In the genomic region with DNA sequence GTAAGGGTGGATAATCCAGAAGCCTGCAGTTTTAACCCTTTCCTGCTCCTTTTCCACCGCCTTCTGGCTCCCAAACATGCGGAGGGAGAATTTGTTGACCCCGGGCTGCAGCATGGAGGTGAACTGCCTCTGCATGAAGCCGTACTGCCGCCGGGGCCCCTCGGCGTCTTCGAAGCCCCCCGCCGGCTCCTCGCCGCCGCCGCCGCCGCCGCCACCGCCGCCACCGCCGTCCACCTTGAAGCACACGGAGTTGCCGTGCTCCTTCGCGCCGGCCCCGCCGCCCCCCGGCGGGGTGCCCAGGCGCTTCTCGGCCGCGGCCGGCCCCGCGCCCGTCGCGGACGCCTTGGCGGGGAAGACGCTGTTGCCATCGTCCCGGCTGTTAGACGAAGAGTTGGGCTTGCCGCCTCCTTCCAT, we compare ENCODE assay signal across 1 cellular context.
TF ChIP-seq lines count a peak whose summit lies in the region.

No MANE protein-coding gene starts in this region.

TF ChIP-seq in HepG2, 621 proteins besides CTCF, POLR2A, EP300 and RAD21 (continued from another document):
- no peak for TF ChIP-seq ZNF30 (CRISPR knock-in tag; IDR thresholded peaks at IDR 0.05)
- TF ChIP-seq, protein P1, sequence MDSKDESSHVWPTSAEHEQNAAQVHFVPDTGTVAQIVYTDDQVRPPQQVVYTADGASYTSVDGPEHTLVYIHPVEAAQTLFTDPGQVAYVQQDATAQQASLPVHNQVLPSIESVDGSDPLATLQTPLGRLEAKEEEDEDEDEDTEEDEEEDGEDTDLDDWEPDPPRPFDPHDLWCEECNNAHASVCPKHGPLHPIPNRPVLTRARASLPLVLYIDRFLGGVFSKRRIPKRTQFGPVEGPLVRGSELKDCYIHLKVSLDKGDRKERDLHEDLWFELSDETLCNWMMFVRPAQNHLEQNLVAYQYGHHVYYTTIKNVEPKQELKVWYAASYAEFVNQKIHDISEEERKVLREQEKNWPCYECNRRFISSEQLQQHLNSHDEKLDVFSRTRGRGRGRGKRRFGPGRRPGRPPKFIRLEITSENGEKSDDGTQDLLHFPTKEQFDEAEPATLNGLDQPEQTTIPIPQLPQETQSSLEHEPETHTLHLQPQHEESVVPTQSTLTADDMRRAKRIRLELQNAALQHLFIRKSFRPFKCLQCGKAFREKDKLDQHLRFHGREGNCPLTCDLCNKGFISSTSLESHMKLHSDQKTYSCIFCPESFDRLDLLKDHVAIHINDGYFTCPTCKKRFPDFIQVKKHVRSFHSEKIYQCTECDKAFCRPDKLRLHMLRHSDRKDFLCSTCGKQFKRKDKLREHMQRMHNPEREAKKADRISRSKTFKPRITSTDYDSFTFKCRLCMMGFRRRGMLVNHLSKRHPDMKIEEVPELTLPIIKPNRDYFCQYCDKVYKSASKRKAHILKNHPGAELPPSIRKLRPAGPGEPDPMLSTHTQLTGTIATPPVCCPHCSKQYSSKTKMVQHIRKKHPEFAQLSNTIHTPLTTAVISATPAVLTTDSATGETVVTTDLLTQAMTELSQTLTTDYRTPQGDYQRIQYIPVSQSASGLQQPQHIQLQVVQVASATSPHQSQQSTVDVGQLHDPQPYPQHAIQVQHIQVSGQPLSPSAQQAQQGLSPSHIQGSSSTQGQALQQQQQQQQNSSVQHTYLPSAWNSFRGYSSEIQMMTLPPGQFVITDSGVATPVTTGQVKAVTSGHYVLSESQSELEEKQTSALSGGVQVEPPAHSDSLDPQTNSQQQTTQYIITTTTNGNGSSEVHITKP (CRISPR knock-in tag; IDR thresholded peaks at IDR 0.05; ENCODE audit: low read depth) = no peak
- TF ChIP-seq FOXA3 (CRISPR knock-in tag; IDR thresholded peaks at IDR 0.05) = no peak
- TF ChIP-seq, protein P2, sequence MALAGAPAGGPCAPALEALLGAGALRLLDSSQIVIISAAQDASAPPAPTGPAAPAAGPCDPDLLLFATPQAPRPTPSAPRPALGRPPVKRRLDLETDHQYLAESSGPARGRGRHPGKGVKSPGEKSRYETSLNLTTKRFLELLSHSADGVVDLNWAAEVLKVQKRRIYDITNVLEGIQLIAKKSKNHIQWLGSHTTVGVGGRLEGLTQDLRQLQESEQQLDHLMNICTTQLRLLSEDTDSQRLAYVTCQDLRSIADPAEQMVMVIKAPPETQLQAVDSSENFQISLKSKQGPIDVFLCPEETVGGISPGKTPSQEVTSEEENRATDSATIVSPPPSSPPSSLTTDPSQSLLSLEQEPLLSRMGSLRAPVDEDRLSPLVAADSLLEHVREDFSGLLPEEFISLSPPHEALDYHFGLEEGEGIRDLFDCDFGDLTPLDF (CRISPR knock-in tag; IDR thresholded peaks at IDR 0.05) = no peak
- TF ChIP-seq KLF16 (CRISPR knock-in tag; IDR thresholded peaks at IDR 0.05) = no peak
- TF ChIP-seq SIX1 (CRISPR knock-in tag; IDR thresholded peaks at IDR 0.05; ENCODE audit: borderline replicate concordance) = no peak
- TF ChIP-seq TRIM24 (CRISPR knock-in tag; IDR thresholded peaks at IDR 0.05) = no peak
- TF ChIP-seq PPARG (CRISPR knock-in tag; conservative IDR thresholded peaks at IDR 0.05) = no peak
